8 cellular contexts compared by ENCODE assay signal in genomic region chr12:4307593-4308333, GRCh38. TPM values are rescaled to one million over a fixed set of nuclear protein-coding genes. Genes with fewer than 3 reads are reported as not detected.
DNase-seq lines count a peak whose midpoint lies in the region; ATAC-seq and TF ChIP-seq lines count a peak whose summit lies in the region.

No MANE protein-coding gene starts in this region.

- H4K20me1 ChIP-seq in HCT116 (ENCODE audit: insufficient read depth) = no peaks in the 10 kb centered on the region

- BruUV-seq in HCT116 (replicated peaks; lab: Mats Ljungman, UMichigan) = no TSS peak

- H3K36me3 ChIP-seq in HCT116 (ENCODE audit: control insufficient read depth in 1 of 2, insufficient read depth in 2 of 2, low read length in 2 of 2) (no peaks in the 10 kb centered on the region), sigmoid colon (peaks cover 0 to 16% (median 2%) of the 10 kb centered on the region in 4 donors)

- TF ChIP-seq EP300 in sigmoid colon (IDR thresholded peaks at IDR 0.05) = no peak

- H3K9me3 ChIP-seq in HCT116 (ENCODE audit: control insufficient read depth in 1 of 2, insufficient read depth in 1 of 2, low read depth in 1 of 2, low read length in 2 of 2) = no peaks in the 10 kb centered on the region
- H3K9me3 ChIP-seq in sigmoid colon = no peaks in the 10 kb centered on the region

- peak overlapping the region; percentile 89 for H2AFZ ChIP-seq in HCT116 (ENCODE audit: low read depth, low read length, poor library complexity, severe bottlenecking)

- peak; percentile 72 to 83 (median 79) for TF ChIP-seq CTCF in HCT116 (IDR thresholded peaks at IDR 0.05 in 2 of 3, conservative IDR thresholded peaks at IDR 0.05 in 1 of 3; ENCODE audit: borderline replicate concordance in 1 of 3, insufficient read depth in 1 of 3, low read depth in 2 of 3, low read length in 2 of 3)
- peak; percentile 68 to 79 (median 76) for TF ChIP-seq CTCF in sigmoid colon (IDR thresholded peaks at IDR 0.05)

- H3K9me2 ChIP-seq in HCT116 (ENCODE audit: insufficient read depth) = no peaks in the 10 kb centered on the region

- peak; percentile 83 for TF ChIP-seq RAD21 in HCT116 (IDR thresholded peaks at IDR 0.05; ENCODE audit: low read depth)

- peak; percentile 46 for DNase-seq in CD1c-positive myeloid dendritic cell (ENCODE audit: extremely low spot score)
- DNase-seq in HCT116 (ENCODE audit: low read depth, low spot score) = peak; percentile 77
- DNase-seq in NCI-H526 treated with DMSO at 0.1 percent for 48 hours (lab: John Stamatoyannopoulos, UW) = peak; percentile 77
- peak; percentile 16 for DNase-seq in brain pericyte (ENCODE audit: low read depth, low spot score)
- DNase-seq in iPS DF 4.7 (ENCODE audit: extremely low read depth, low spot score) = peak; percentile 92
- DNase-seq in sigmoid colon = peak; percentile 89

- 24 to 48% methylated on average over 25 of the region's 25 CpGs for WGBS in sigmoid colon, 2 donors

- H3K27ac ChIP-seq in HCT116 (ENCODE audit: low read depth, low read length) (peak overlapping the region; percentile 39; the same call in 1 of the 2 replicates), sigmoid colon (peak overlapping the region; percentile 10 to 76 (median 54))

- H3K79me2 ChIP-seq in HCT116 (ENCODE audit: insufficient read depth, low read length) = no peaks in the 10 kb centered on the region

- peak overlapping the region; percentile 24 for H3K9ac ChIP-seq in HCT116 (ENCODE audit: low read length)

- CTCF ChIA-PET in HCT116 (lab: Charles Lee) = interaction anchor here (0.7 to 1.0 kb wide), 2 partner anchors 29 to 422 kb away, joined by 3 read pairs; no protein-coding TSS in a partner anchor

- H3K4me1 ChIP-seq in HCT116 (ENCODE audit: control insufficient read depth in 1 of 2, insufficient read depth in 2 of 2, low read length in 2 of 2) (peaks cover 8 to 19% of the 10 kb centered on the region in 2 experiments), sigmoid colon (peaks cover 0 to 60% (median 41%) of the 10 kb centered on the region in 4 donors)

- H3K27me3 ChIP-seq in HCT116 (ENCODE audit: insufficient read depth, low read length) (peaks cover 20% of the 10 kb centered on the region), sigmoid colon (no peaks in the 10 kb centered on the region)

- TF ChIP-seq POLR2A in HCT116 (IDR thresholded peaks at IDR 0.05; ENCODE audit: borderline replicate concordance, extremely low read depth, insufficient read depth, insufficient read length) (no peak), sigmoid colon (IDR thresholded peaks at IDR 0.05) (no peak)

- H3K4me3 ChIP-seq in HCT116 (replicated peaks in 1 of 2; ENCODE audit: low read depth in 1 of 2, low read length in 2 of 2) = peak overlapping the region; percentile 15 to 39
- H3K4me3 ChIP-seq in sigmoid colon = peak overlapping the region in 3 of 4 donors; percentile 3 to 10 (median 4)

- intact Hi-C loops in HCT116 (cut with micrococcal nuclease) (loop anchor here (1.0 to 5.0 kb wide), 2 partner anchors 220 to 450 kb away; no protein-coding TSS in a partner anchor), sigmoid colon (cut with DNase I) (loop anchor here (5.0 kb wide), 1 partner anchor 110 kb away; no protein-coding TSS in a partner anchor)

- peak overlapping the region; percentile 77 for H3K4me2 ChIP-seq in HCT116 (ENCODE audit: low read length)

- RAD21 ChIA-PET in HCT116 (lab: Charles Lee; ENCODE audit: low non-redundant PET in 1 of 2, low total read pairs in 2 of 2, uncharacterized antibody in 2 of 2, unreplicated experiment in 2 of 2) = no interaction called here

- POLR2A ChIA-PET in HCT116 (lab: Charles Lee) = no interaction called here

- ATAC-seq in HCT116 (peak; percentile 97), HG02938 (IDR thresholded peaks at IDR 0.05; ENCODE audit: unreplicated experiment) (no peak), HG03039 (IDR thresholded peaks at IDR 0.05; ENCODE audit: unreplicated experiment) (no peak)

TF ChIP-seq in HCT116, 20 proteins besides CTCF, POLR2A, EP300 and RAD21:
- no peak for TF ChIP-seq YY1 (IDR thresholded peaks at IDR 0.05; ENCODE audit: extremely low read depth, insufficient replicate concordance, low read depth, low read length)
- TF ChIP-seq POLR2AphosphoS5 (IDR thresholded peaks at IDR 0.05; ENCODE audit: low read depth, low read length) = 0 out of 2 replicates have a peak, but pooled peaks have one; percentile 18
- TF ChIP-seq MAX (IDR thresholded peaks at IDR 0.05) = peak; percentile 49; the same call in 1 of the 2 replicates

RNA-seq across cellular contexts. Expression of gene TIGAR, which starts 13.2 kb away (rescaled TPM):
- total RNA-seq in HCT116 (2021; ENCODE audit: unreplicated experiment) = 13.7 TPM
- polyA plus RNA-seq in HCT116 (2012) = 6.0 and 6.3 TPM in 2 replicates
- 1 to 10 TPM; 4.4 to 6.0 (median 5.2) TPM for total RNA-seq in sigmoid colon
- 10 to 100 TPM in 1 of 3 donors, 1 to 10 TPM in 2; 7.1 to 14.6 (median 7.8) TPM for polyA plus RNA-seq in sigmoid colon

RNA-seq across cellular contexts. Expression of gene CCND2, which starts 34.2 kb away (rescaled TPM):
- total RNA-seq in HCT116 (2021; ENCODE audit: unreplicated experiment) (1.1 TPM), sigmoid colon (100 to 1,000 TPM in 3 of 4 donors, 10 to 100 TPM in 1; 98.7 to 178 (median 149) TPM)
- 0.25 TPM in 1 of 2 replicates, not detected in the other for polyA plus RNA-seq in HCT116 (2012)
- polyA plus RNA-seq in sigmoid colon = 10 to 100 TPM in 1 of 3 donors, 1 to 10 TPM in 2; 7.8 to 35.0 (median 8.6) TPM

Comparison
In these comparisons a context has a peak if more than half of its experiments do, and no peak if none do; other contexts are left out.
1. DNase-seq: peak in every context shown above with its lines; median percentile 92 in iPS DF 4.7; 89 in sigmoid colon; 77 in HCT116; 77 in NCI-H526 treated with DMSO at 0.1 percent for 48 hours; 46 in CD1c-positive myeloid dendritic cell; 16 in brain pericyte.
2. RNA of gene CCND2, which starts 34.2 kb away (total RNA-seq): 98.7 to 178 TPM in sigmoid colon; 1.1 TPM in HCT116 (single experiment); every median in the first group is over 10 times any median in the second.